ENCODE assay signal across 28 cellular contexts in the genomic region with DNA sequence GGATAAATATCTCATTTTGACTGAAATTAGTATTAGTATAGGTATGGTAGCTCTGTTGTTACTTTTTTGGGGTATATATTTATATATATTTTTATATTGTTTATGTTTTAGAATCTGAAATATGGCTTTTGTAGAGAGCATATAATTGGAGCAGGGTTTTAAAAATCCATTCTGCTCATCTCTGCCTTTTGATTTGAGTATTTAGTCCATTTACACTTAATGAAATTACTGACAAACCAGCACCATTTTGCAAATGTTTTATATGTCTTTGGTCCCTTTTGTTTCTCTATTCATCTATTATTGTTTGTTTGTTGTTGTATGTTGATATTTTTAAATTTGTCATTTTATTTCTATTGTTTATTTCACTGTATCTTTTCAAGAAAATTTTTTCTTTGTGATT.
"Had no signal": no experiment of that assay in that cellular context is flagged by ENCODE, and none has a peak within 500 bp of the region (broad histone marks: within the 10 kb centered on the region; RNA-seq: fewer than 3 reads in every experiment).

No MANE protein-coding gene starts in this region.

- DNase-seq: occipital lobe; ovary; posterior cingulate gyrus; psoas muscle; right cardiac atrium; right lobe of liver; sigmoid colon; small intestine; stimulated activated CD4-positive, alpha-beta T cell treated with anti-CD3 and anti-CD28 coated beads, Interleukin-15, amount 100 ng/mL, for 24 hours; stimulated activated CD4-positive, alpha-beta T cell treated with anti-CD3 and anti-CD28 coated beads, Interleukin-2, amount 100 ng/mL, for 24 hours; stimulated activated CD4-positive, alpha-beta T cell treated with anti-CD3 and anti-CD28 coated beads, Interleukin-2, amount 100 ng/mL, for 48 hours; stimulated activated CD4-positive, alpha-beta T cell treated with anti-CD3 and anti-CD28 coated beads, Interleukin-4, amount 100 ng/mL, for 24 hours; stimulated activated naive B cell treated with anti-CD40 and anti-IgM and Interleukin-4, amounts not matched to agents 10 μg/mL and 1 μg/mL and 100 μg/mL, for 72 hours; stimulated activated naive CD4-positive, alpha-beta T cell treated with Interleukin-2 at 50 U/mL for 16 hours; stomach; thyroid gland; trophoblast cell; upper lobe of left lung had no signal

- H3K4me1 ChIP-seq: parathyroid adenoma, right lobe of liver, tibial nerve, upper lobe of left lung, vagina had no signal

- H3K27ac ChIP-seq: neural progenitor cell, ovary, parathyroid adenoma, psoas muscle, right lobe of liver, sigmoid colon, stomach, thoracic aorta, thyroid gland, tibial nerve, upper lobe of left lung, vagina had no signal

- H3K27me3 ChIP-seq: neural progenitor cell, ovary, right lobe of liver, sigmoid colon, stomach, thyroid gland, tibial nerve, upper lobe of left lung, vagina had no signal

- H3K27me3 Mint-ChIP-seq: progenitor cell of endocrine pancreas; stimulated activated naive B cell treated with anti-CD40 and anti-IgM and Interleukin-4, amounts not matched to agents 10 μg/mL and 1 μg/mL and 100 μg/mL, for 72 hours; stimulated activated naive CD8-positive, alpha-beta T cell treated with anti-CD3 and anti-CD28 coated beads, Interleukin-15, Interleukin-2, amounts not matched to agents 100 ng/mL and 50 ng/mL, for 24 hours had no signal

- H3K36me3 ChIP-seq: ovary, right lobe of liver, sigmoid colon, thoracic aorta, vagina had no signal

- FAIRE-seq: small intestine, urothelium cell line had no signal

- H3K4me2 ChIP-seq: neural progenitor cell had no signal

- H3K27ac Mint-ChIP-seq: nephron; neural progenitor cell; progenitor cell of endocrine pancreas; stimulated activated effector memory CD8-positive, alpha-beta T cell treated with anti-CD3 and anti-CD28 coated beads, Interleukin-12 subunit alpha, Interleukin-12 subunit beta, amount 100 ng/mL, for 72 hours; stimulated activated naive B cell treated with anti-CD40 and anti-IgM and Interleukin-4, amounts not matched to agents 10 μg/mL and 1 μg/mL and 100 μg/mL, for 72 hours; stimulated activated naive CD8-positive, alpha-beta T cell treated with anti-CD3 and anti-CD28 coated beads, Interleukin-15, Interleukin-2, amounts not matched to agents 100 ng/mL and 50 ng/mL, for 24 hours had no signal

- H3K9me3 ChIP-seq: ovary, right lobe of liver, sigmoid colon, thyroid gland, vagina had no signal

- H3K4me3 Mint-ChIP-seq: nephron; neural progenitor cell; stimulated activated effector memory CD8-positive, alpha-beta T cell treated with anti-CD3 and anti-CD28 coated beads, Interleukin-12 subunit alpha, Interleukin-12 subunit beta, amount 100 ng/mL, for 72 hours; stimulated activated naive B cell treated with anti-CD40 and anti-IgM and Interleukin-4, amounts not matched to agents 10 μg/mL and 1 μg/mL and 100 μg/mL, for 72 hours; stimulated activated naive CD8-positive, alpha-beta T cell treated with anti-CD3 and anti-CD28 coated beads, Interleukin-15, Interleukin-2, amounts not matched to agents 100 ng/mL and 50 ng/mL, for 24 hours had no signal

- H3K9ac ChIP-seq: neural progenitor cell, parathyroid adenoma had no signal

- ATAC-seq: psoas muscle; right cardiac atrium; right lobe of liver; stimulated activated effector memory CD8-positive, alpha-beta T cell treated with anti-CD3 and anti-CD28 coated beads, Interleukin-12 subunit alpha, Interleukin-12 subunit beta, amount 100 ng/mL, for 72 hours; stimulated activated naive B cell treated with anti-CD40 and anti-IgM and Interleukin-4, amounts not matched to agents 10 μg/mL and 1 μg/mL and 100 μg/mL, for 72 hours had no signal

- H3K4me3 ChIP-seq: neural progenitor cell, ovary, psoas muscle, right lobe of liver, sigmoid colon, stomach, thoracic aorta, thyroid gland, tibial nerve, upper lobe of left lung, vagina had no signal
